In genomic region chr14:37555596-37555995, GRCh38 we compare ENCODE assay signal across 5 cellular contexts. TPM values are rescaled to one million over a fixed set of nuclear protein-coding genes. Genes with fewer than 3 reads are reported as not detected.
"Had no signal": no experiment of that assay in that cellular context is flagged by ENCODE, and none has a peak within 500 bp of the region (broad histone marks: within the 10 kb centered on the region; RNA-seq: fewer than 3 reads in every experiment).

No MANE protein-coding gene starts in this region.

RNA-seq across cellular contexts. Expression of gene FOXA1, which starts 39.5 kb away (rescaled TPM):
- total RNA-seq: subcutaneous adipose tissue, temporal lobe, thoracic aorta, tibial nerve, uterus had no signal

RNA-seq across cellular contexts. Expression of gene TTC6, which starts 39.8 kb away (rescaled TPM):
- total RNA-seq: subcutaneous adipose tissue, tibial nerve had no signal
